In genomic region chr20:53593466-53594007, GRCh38 we compare ENCODE assay signal across 8 cellular contexts. TPM values are rescaled to one million over a fixed set of nuclear protein-coding genes. Genes with fewer than 3 reads are reported as not detected.
DNase-seq lines count a peak whose midpoint lies in the region; ATAC-seq, FAIRE-seq and TF ChIP-seq lines count a peak whose summit lies in the region.
"Not testable (repeated sequence)": the region's sequence is repeated elsewhere in the genome, so short reads cannot be mapped to it uniquely, and the experiment has no call there.

Gene ZNF217 (minus strand): TSS chr20:53593839. CDS start chr20:53582826, 11,013 bp downstream.

- peak in 1 of 2 donors; percentile 50 for TF ChIP-seq POLR2A in vagina (IDR thresholded peaks at IDR 0.05)

- DNase-seq in NCI-H345 (lab: John Stamatoyannopoulos, UW) = peak; percentile 18
- peak; percentile 62 to 76 for DNase-seq in activated CD4-positive, alpha-beta T cell treated with anti-CD3 and anti-CD28 coated beads for 4 hours
- DNase-seq in bronchial epithelial cell (ENCODE audit: low read depth); pulmonary artery endothelial cell (ENCODE audit: low read depth, low spot score); vagina (ENCODE audit: extremely low spot score in 2 of 2): not testable (repeated sequence)

- H3K9ac ChIP-seq in iPS-15b (ENCODE audit: low read depth, low read length) = peak within 1 kb of the TSS; percentile 79

- intact Hi-C loops in vagina (cut with DNase I) = not testable (repeated sequence)

- H3K4me3 ChIP-seq in bronchial epithelial cell (ENCODE audit: low read depth, low read length) = peak within 1 kb of the TSS; percentile 74
- peak within 1 kb of the TSS; percentile 68 for H3K4me3 ChIP-seq in iPS-15b (ENCODE audit: low read depth, low read length)
- H3K4me3 ChIP-seq in vagina = peak within 1 kb of the TSS; percentile 88 to 94

- H3K4me1 ChIP-seq in iPS-15b (ENCODE audit: control insufficient read depth, insufficient read depth, low read length) (peaks cover 13% of the 10 kb centered on the region), vagina (peaks cover 38% of the 10 kb centered on the region)

- peak within 1 kb of the TSS; percentile 100 for H3K27ac ChIP-seq in vagina

- not testable (repeated sequence) for H3K36me3 ChIP-seq in bronchial epithelial cell (ENCODE audit: control insufficient read depth, insufficient read depth, low read length); iPS-15b (ENCODE audit: control insufficient read depth, insufficient read depth, low read length); vagina

- not testable (repeated sequence) for H3K9me3 ChIP-seq in iPS-15b (ENCODE audit: control insufficient read depth, insufficient read depth, low read length); vagina

- not testable (repeated sequence) for H3K27me3 ChIP-seq in bronchial epithelial cell (ENCODE audit: control insufficient read depth, insufficient read depth, low read length); iPS-15b (ENCODE audit: control insufficient read depth, insufficient read depth, low read length); vagina

- ATAC-seq in GM18867 (IDR thresholded peaks at IDR 0.05; ENCODE audit: unreplicated experiment) (peak; percentile 25), HG02973 (IDR thresholded peaks at IDR 0.05; ENCODE audit: unreplicated experiment) (peak; percentile 27)

- not testable (repeated sequence) for FAIRE-seq in bronchial epithelial cell (lab: Jason Lieb, UNC)

- TF ChIP-seq CTCF in bronchial epithelial cell (IDR thresholded peaks at IDR 0.05; ENCODE audit: insufficient read depth, low read length, severe bottlenecking); vagina (IDR thresholded peaks at IDR 0.05): not testable (repeated sequence)

RNA-seq across cellular contexts. Expression of gene ZNF217, which starts in this region (rescaled TPM):
- 24.7 and 31.6 TPM in 2 replicates for total RNA-seq in bronchial epithelial cell
- 18.5 and 21.6 TPM in 2 replicates for total RNA-seq in pulmonary artery endothelial cell
- 30.4 TPM for total RNA-seq in vagina
